In genomic region chr7:4681218-4681851, GRCh38 we compare ENCODE assay signal across 8 cellular contexts. TPM values are rescaled to one million over a fixed set of nuclear protein-coding genes. Genes with fewer than 3 reads are reported as not detected.
DNase-seq lines count a peak whose midpoint lies in the region; ATAC-seq and TF ChIP-seq lines count a peak whose summit lies in the region.

No MANE protein-coding gene starts in this region.

- H3K23ac ChIP-seq in mesenchymal stem cell (ENCODE audit: low read length in 2 of 2): no peak overlapping the region

- no peak for ATAC-seq in upper lobe of left lung (ENCODE audit: low FRiP score in 2 of 2)
- ATAC-seq in HG03565 (IDR thresholded peaks at IDR 0.05; ENCODE audit: unreplicated experiment): no peak
- no peak for ATAC-seq in HG02798 (IDR thresholded peaks at IDR 0.05; ENCODE audit: poor library complexity, unreplicated experiment)

- H2BK5ac ChIP-seq in mesenchymal stem cell (ENCODE audit: low read depth, low read length, poor library complexity, severe bottlenecking): no peak overlapping the region

- H3K27me3 ChIP-seq in mesenchymal stem cell (ENCODE audit: control insufficient read depth in 1 of 2, insufficient read depth in 1 of 2, low read length in 2 of 2) (no peaks in the 10 kb centered on the region), upper lobe of left lung (no peaks in the 10 kb centered on the region)

- no peak overlapping the region for H3K4ac ChIP-seq in mesenchymal stem cell (ENCODE audit: low read depth in 1 of 2, low read length in 2 of 2)

- H3K4me3 ChIP-seq in mesenchymal stem cell (ENCODE audit: insufficient read depth in 1 of 2, low read depth in 1 of 2, low read length in 2 of 2) (peak overlapping the region in 1 of 2 experiments; percentile 78), upper lobe of left lung (peak overlapping the region in 3 of 4 donors; percentile 62 to 91 (median 85))

- H3K14ac ChIP-seq in mesenchymal stem cell (ENCODE audit: low read length in 2 of 2): no peak overlapping the region

- peak overlapping the region; percentile 18 for H2AFZ ChIP-seq in mesenchymal stem cell (ENCODE audit: low read depth, low read length)

- H2BK120ac ChIP-seq in mesenchymal stem cell (ENCODE audit: low read depth, low read length): no peak overlapping the region

- H4K91ac ChIP-seq in mesenchymal stem cell (ENCODE audit: low read length): no peak overlapping the region

- DNase-seq in activated T-cell treated with anti-CD3 and anti-CD28 coated beads for 24 hours (ENCODE audit: low read depth) (peak; percentile 4), mesenchymal stem cell (no peak), upper lobe of left lung (no peak), hypothalamus (lab: John Stamatoyannopoulos, UW) (no peak)
- no peak for DNase-seq in activated T-cell treated with anti-CD3 and anti-CD28 coated beads, Interleukin-2, amount 50 U/mL, for 48 hours
- peak; percentile 37 for DNase-seq in activated naive CD4-positive, alpha-beta T cell treated with anti-CD3 and anti-CD28 coated beads, Interleukin-2, amount 50 U/mL, for 16 hours

- peak overlapping the region; percentile 66 for H4K8ac ChIP-seq in mesenchymal stem cell (ENCODE audit: low read length)

- no peak for TF ChIP-seq EP300 in upper lobe of left lung (IDR thresholded peaks at IDR 0.05)

- H3K36me3 ChIP-seq in mesenchymal stem cell (ENCODE audit: control insufficient read depth in 1 of 2, insufficient read depth in 2 of 2, low read depth in 1 of 2, low read length in 2 of 2): peaks cover 0 to 6% of the 10 kb centered on the region in 2 experiments
- no peaks in the 10 kb centered on the region for H3K36me3 ChIP-seq in upper lobe of left lung

- no peak for TF ChIP-seq CTCF in upper lobe of left lung (IDR thresholded peaks at IDR 0.05)

- no peak overlapping the region for H3K18ac ChIP-seq in mesenchymal stem cell (ENCODE audit: low read depth in 1 of 2, low read length in 2 of 2)

- peak overlapping the region in 1 of 2 experiments; percentile 6 for H2BK12ac ChIP-seq in mesenchymal stem cell (ENCODE audit: low read length in 2 of 2)

- 86% methylated on average over 3 of the region's 6 CpGs for WGBS in mesenchymal stem cell
- WGBS in upper lobe of left lung, 2 donors: 64 to 73% methylated on average over 6 of the region's 6 CpGs

- peak overlapping the region; percentile 87 for H2BK15ac ChIP-seq in mesenchymal stem cell (ENCODE audit: low read depth, poor library complexity, severe bottlenecking)

- H3K9me3 ChIP-seq in mesenchymal stem cell (ENCODE audit: control insufficient read depth, low read length) (no peaks in the 10 kb centered on the region), upper lobe of left lung (no peaks in the 10 kb centered on the region)

- H3K9ac ChIP-seq in mesenchymal stem cell (ENCODE audit: low read length): peak overlapping the region; percentile 87

- no peak for TF ChIP-seq POLR2A in upper lobe of left lung (IDR thresholded peaks at IDR 0.05)

- no peak overlapping the region for H2AK5ac ChIP-seq in mesenchymal stem cell (ENCODE audit: low read length, severe bottlenecking)

- H3K4me1 ChIP-seq in mesenchymal stem cell (ENCODE audit: control insufficient read depth, insufficient read depth, low read depth, low read length) (peaks cover 10% of the 10 kb centered on the region), upper lobe of left lung (peaks cover 11 to 30% (median 20%) of the 10 kb centered on the region in 4 donors)

- H3K27ac ChIP-seq in mesenchymal stem cell (ENCODE audit: low read length, poor library complexity, severe bottlenecking) (no peak overlapping the region), upper lobe of left lung (peak overlapping the region in 2 of 4 donors; percentile 67 to 79)

- peak overlapping the region; percentile 84 for H3K4me2 ChIP-seq in mesenchymal stem cell (ENCODE audit: low read length, poor library complexity, severe bottlenecking)

- H3K79me1 ChIP-seq in mesenchymal stem cell (replicated peaks; ENCODE audit: low read length, poor library complexity, severe bottlenecking): no peaks in the 10 kb centered on the region

RNA-seq across cellular contexts. Expression of gene FOXK1, which starts 0.8 kb away (rescaled TPM):
- 12.9 TPM for polyA plus RNA-seq in mesenchymal stem cell (2013, experiment 1 of 2)
- 12.3 TPM for polyA plus RNA-seq in mesenchymal stem cell (2013, experiment 2 of 2)
- total RNA-seq in upper lobe of left lung: 10 to 100 TPM; 25.1 to 40.7 (median 34.1) TPM

Comparison
In these comparisons a context has a peak if more than half of its experiments do, and no peak if none do; other contexts are left out.
1. DNase-seq: peak in activated T-cell treated with anti-CD3 and anti-CD28 coated beads for 24 hours (single experiment) and activated naive CD4-positive, alpha-beta T cell treated with anti-CD3 and anti-CD28 coated beads, Interleukin-2, amount 50 U/mL, for 16 hours (single experiment); none in activated T-cell treated with anti-CD3 and anti-CD28 coated beads, Interleukin-2, amount 50 U/mL, for 48 hours (0 of 2), mesenchymal stem cell (single experiment), upper lobe of left lung (0 of 2) and hypothalamus (0 of 51).